ENCODE assay signal across 34 cellular contexts in the genomic region with DNA sequence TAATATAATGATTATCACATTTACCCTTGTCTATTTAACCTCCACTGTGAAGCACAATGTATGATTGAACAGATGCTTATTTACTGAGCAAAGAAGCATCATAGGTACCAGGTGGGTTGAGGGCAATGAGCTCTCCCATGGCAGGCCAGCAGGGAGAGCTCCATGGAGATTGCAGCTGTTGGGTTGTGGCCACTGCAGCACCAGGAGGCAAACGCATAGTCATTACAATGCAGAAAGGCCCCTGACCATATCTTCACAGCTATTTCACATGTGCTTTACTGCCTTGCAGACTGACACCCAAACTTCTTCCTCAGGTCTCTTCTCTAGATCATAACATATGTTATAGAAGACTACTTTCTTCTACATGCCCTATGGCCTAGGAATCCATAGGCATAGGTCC.
"Had no signal": no experiment of that assay in that cellular context is flagged by ENCODE, and none has a peak within 500 bp of the region (broad histone marks: within the 10 kb centered on the region; RNA-seq: fewer than 3 reads in every experiment).

No MANE protein-coding gene starts in this region.

- DNase-seq: activated B cell treated with CpG ODN at 0.5 μM for 24 hours; activated CD4-positive, alpha-beta T cell treated with anti-CD3 and anti-CD28 coated beads for 4 hours; activated CD4-positive, alpha-beta T cell treated with anti-CD3 and anti-CD28 coated beads, Interleukin-2, amount 50 U/mL, for 4 hours; activated CD4-positive, CD25-positive, alpha-beta regulatory T cell treated with anti-CD3 and anti-CD28 coated beads, Interleukin-2, amount 50 U/mL, for 72 hours; activated CD8-positive, alpha-beta memory T cell treated with anti-CD3 and anti-CD28 coated beads for 24 hours; activated CD8-positive, alpha-beta memory T cell treated with anti-CD3 and anti-CD28 coated beads, Interleukin-2, amount 10 ng/mL, durations not matched to agents 7 days and 5 days; activated CD8-positive, alpha-beta memory T cell treated with anti-CD3 and anti-CD28 coated beads, Interleukin-2, amount 50 U/mL, for 48 hours; activated effector memory CD4-positive, alpha-beta T cell treated with Interleukin-2 at 50 U/mL for 16 hours; activated naive CD4-positive, alpha-beta T cell treated with anti-CD3 and anti-CD28 coated beads, Interleukin-2, amount 10 ng/mL, durations not matched to agents 7 days and 5 days; amygdala; NCI-H1092 treated with DMSO at 0.1 percent for 48 hours; NCI-H1417; NCI-H146; NCI-H187; NCI-H2029 treated with DMSO at 0.1 percent for 48 hours; NCI-H2107; NCI-H2171; NCI-H510A; NCI-H526; NCI-H748 treated with DMSO at 0.1 percent for 48 hours; NK-92 treated with Interleukin-12 subunit alpha and Interleukin-12 subunit beta, amount 100 ng/mL, for 24 hours; PC-3; Peyer's patch; RPMI8226; SHP77 treated with DMSO at 0.1 percent for 48 hours; SK-N-SH; T-helper 2 cell; T-helper 9 cell had no signal

- H3K36me3 ChIP-seq: ascending aorta, cardiac muscle cell, Peyer's patch, SJSA1 had no signal

- ATAC-seq: activated CD8-positive, alpha-beta memory T cell treated with anti-CD3 and anti-CD28 coated beads, Interleukin-2, amount 10 ng/mL, durations not matched to agents 7 days and 5 days; PC-3 had no signal

- H3K36me3 Mint-ChIP-seq: activated naive CD8-positive, alpha-beta T cell had no signal

- H3K4me3 ChIP-seq: ascending aorta, cardiac muscle cell, Peyer's patch, SJSA1 had no signal

- H3K9me3 ChIP-seq: ascending aorta, Peyer's patch, SJSA1, SK-N-SH had no signal

- H3K27ac ChIP-seq: ascending aorta, cardiac muscle cell, KMS-11, Peyer's patch, SJSA1, VCaP had no signal

- H3K4me2 ChIP-seq: KMS-11, SK-N-SH had no signal

- H3K4me3 Mint-ChIP-seq: activated B cell treated with CpG ODN at 0.5 μM for 24 hours; activated CD8-positive, alpha-beta memory T cell treated with anti-CD3 and anti-CD28 coated beads, Interleukin-2, amount 10 ng/mL, durations not matched to agents 7 days and 5 days; activated naive CD4-positive, alpha-beta T cell treated with anti-CD3 and anti-CD28 coated beads, Interleukin-2, amount 10 ng/mL, durations not matched to agents 7 days and 5 days; activated naive CD8-positive, alpha-beta T cell had no signal

- H3K4me1 ChIP-seq: ascending aorta, Peyer's patch, SJSA1 had no signal

- H3K27me3 Mint-ChIP-seq: activated naive CD4-positive, alpha-beta T cell treated with anti-CD3 and anti-CD28 coated beads, Interleukin-2, amount 10 ng/mL, durations not matched to agents 7 days and 5 days; activated naive CD8-positive, alpha-beta T cell had no signal

- H3K9me3 Mint-ChIP-seq: activated B cell treated with CpG ODN at 0.5 μM for 24 hours had no signal

- H3K9ac ChIP-seq: KMS-11, SK-N-SH had no signal

- H3K27me3 ChIP-seq: ascending aorta, cardiac muscle cell, Peyer's patch, SJSA1 had no signal

- H3K27ac Mint-ChIP-seq: activated B cell treated with CpG ODN at 0.5 μM for 24 hours; activated naive CD4-positive, alpha-beta T cell treated with anti-CD3 and anti-CD28 coated beads, Interleukin-2, amount 10 ng/mL, durations not matched to agents 7 days and 5 days; activated naive CD8-positive, alpha-beta T cell had no signal
